ENCODE assay signal across 1 cellular context in the genomic region with DNA sequence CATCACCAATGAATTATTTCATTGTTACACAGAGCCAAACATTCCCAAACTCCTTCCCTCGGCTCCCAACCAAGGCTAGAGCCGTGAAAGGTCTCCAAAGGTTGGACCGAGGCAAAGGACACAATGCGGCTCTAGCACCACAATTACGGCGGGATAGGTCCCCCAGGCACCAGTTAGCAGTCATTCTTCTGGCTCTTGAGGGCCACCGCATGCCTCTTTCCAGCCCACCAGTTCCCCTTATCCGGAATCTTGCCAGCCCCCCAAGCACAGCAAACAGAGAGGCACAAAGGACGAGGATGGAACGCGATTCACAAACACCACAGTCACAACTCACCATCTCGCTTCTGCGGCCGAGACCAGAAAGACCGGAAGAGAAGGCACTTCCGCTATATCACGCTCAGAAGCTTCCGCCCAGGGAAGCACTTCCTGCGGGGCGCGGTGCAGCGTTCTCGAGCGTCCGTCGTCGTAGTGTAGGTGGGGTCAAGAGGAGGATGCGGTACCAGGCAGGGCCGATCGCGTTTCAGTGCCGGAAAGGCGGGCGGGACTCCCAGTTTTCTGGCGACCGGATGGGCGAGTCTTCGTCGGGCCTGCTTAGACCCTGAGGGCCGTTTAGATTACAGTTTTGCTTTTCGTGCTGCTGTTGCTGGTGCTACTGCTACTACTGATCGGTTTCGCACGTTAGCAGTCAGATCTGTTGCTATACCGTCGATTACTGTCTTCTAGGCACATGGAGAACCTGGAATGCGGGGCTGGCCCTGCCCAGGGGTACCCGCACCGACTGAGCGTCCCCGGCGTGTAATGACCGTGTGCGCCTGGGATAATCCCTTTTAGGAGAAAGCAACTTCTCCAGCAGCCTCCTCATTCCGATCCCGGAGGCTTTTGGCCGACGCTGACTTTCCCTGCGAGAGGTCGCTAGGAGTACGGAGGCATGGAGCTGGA.
TF ChIP-seq lines count a peak whose summit lies in the region.

A gene (minus strand): TSS at position 374 of the 939 bp plus-strand sequence. CDS start 37 bp downstream, at position 337.

TF ChIP-seq in K562, 482 proteins besides CTCF, POLR2A, EP300 and RAD21 (continued from another document):
- TF ChIP-seq, protein P1, sequence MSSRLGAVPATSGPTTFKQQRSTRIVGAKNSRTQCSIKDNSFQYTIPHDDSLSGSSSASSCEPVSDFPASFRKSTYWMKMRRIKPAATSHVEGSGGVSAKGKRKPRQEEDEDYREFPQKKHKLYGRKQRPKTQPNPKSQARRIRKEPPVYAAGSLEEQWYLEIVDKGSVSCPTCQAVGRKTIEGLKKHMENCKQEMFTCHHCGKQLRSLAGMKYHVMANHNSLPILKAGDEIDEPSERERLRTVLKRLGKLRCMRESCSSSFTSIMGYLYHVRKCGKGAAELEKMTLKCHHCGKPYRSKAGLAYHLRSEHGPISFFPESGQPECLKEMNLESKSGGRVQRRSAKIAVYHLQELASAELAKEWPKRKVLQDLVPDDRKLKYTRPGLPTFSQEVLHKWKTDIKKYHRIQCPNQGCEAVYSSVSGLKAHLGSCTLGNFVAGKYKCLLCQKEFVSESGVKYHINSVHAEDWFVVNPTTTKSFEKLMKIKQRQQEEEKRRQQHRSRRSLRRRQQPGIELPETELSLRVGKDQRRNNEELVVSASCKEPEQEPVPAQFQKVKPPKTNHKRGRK (tag; IDR thresholded peaks at IDR 0.05), result no peak
- TF ChIP-seq RNF2 (IDR thresholded peaks at IDR 0.05), result peak; percentile 95
- peak; percentile 60 for TF ChIP-seq LEF1 (IDR thresholded peaks at IDR 0.05)
- TF ChIP-seq MBD2 (IDR thresholded peaks at IDR 0.05; ENCODE audit: borderline replicate concordance, low read depth), result peak; percentile 84
- peak; percentile 84; the same call in 1 of the 2 replicates for TF ChIP-seq ZKSCAN1 (IDR thresholded peaks at IDR 0.05; ENCODE audit: low read depth, low read length)
- TF ChIP-seq KAT8 (IDR thresholded peaks at IDR 0.05; ENCODE audit: low read depth), result no peak
- TF ChIP-seq RBM22 (IDR thresholded peaks at IDR 0.05; ENCODE audit: low read depth, low read length, poor library complexity, severe bottlenecking), result peak; percentile 59
- TF ChIP-seq STAT5A (IDR thresholded peaks at IDR 0.05; ENCODE audit: borderline replicate concordance, low read length), result peak; percentile 56; the same call in 1 of the 2 replicates
- peak; percentile 20 to 100; a peak in 3 of 4 replicates for TF ChIP-seq TRIM24 (IDR thresholded peaks at IDR 0.05)
- peak; percentile 74; the same call in 1 of the 2 replicates for TF ChIP-seq FOXJ2 (tag; IDR thresholded peaks at IDR 0.05)
- TF ChIP-seq, protein P2, sequence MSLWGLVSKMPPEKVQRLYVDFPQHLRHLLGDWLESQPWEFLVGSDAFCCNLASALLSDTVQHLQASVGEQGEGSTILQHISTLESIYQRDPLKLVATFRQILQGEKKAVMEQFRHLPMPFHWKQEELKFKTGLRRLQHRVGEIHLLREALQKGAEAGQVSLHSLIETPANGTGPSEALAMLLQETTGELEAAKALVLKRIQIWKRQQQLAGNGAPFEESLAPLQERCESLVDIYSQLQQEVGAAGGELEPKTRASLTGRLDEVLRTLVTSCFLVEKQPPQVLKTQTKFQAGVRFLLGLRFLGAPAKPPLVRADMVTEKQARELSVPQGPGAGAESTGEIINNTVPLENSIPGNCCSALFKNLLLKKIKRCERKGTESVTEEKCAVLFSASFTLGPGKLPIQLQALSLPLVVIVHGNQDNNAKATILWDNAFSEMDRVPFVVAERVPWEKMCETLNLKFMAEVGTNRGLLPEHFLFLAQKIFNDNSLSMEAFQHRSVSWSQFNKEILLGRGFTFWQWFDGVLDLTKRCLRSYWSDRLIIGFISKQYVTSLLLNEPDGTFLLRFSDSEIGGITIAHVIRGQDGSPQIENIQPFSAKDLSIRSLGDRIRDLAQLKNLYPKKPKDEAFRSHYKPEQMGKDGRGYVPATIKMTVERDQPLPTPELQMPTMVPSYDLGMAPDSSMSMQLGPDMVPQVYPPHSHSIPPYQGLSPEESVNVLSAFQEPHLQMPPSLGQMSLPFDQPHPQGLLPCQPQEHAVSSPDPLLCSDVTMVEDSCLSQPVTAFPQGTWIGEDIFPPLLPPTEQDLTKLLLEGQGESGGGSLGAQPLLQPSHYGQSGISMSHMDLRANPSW (CRISPR knock-in tag; IDR thresholded peaks at IDR 0.05), result peak; percentile 93; the same call in 1 of the 2 replicates
- TF ChIP-seq ELF4 (CRISPR knock-in tag; IDR thresholded peaks at IDR 0.05), result peak; percentile 99
- TF ChIP-seq FOXP1 (CRISPR knock-in tag; IDR thresholded peaks at IDR 0.05), result peak; percentile 91
- TF ChIP-seq HCFC1 (IDR thresholded peaks at IDR 0.05; ENCODE audit: low read depth, low read length), result peak; percentile 93
- TF ChIP-seq, protein P3, sequence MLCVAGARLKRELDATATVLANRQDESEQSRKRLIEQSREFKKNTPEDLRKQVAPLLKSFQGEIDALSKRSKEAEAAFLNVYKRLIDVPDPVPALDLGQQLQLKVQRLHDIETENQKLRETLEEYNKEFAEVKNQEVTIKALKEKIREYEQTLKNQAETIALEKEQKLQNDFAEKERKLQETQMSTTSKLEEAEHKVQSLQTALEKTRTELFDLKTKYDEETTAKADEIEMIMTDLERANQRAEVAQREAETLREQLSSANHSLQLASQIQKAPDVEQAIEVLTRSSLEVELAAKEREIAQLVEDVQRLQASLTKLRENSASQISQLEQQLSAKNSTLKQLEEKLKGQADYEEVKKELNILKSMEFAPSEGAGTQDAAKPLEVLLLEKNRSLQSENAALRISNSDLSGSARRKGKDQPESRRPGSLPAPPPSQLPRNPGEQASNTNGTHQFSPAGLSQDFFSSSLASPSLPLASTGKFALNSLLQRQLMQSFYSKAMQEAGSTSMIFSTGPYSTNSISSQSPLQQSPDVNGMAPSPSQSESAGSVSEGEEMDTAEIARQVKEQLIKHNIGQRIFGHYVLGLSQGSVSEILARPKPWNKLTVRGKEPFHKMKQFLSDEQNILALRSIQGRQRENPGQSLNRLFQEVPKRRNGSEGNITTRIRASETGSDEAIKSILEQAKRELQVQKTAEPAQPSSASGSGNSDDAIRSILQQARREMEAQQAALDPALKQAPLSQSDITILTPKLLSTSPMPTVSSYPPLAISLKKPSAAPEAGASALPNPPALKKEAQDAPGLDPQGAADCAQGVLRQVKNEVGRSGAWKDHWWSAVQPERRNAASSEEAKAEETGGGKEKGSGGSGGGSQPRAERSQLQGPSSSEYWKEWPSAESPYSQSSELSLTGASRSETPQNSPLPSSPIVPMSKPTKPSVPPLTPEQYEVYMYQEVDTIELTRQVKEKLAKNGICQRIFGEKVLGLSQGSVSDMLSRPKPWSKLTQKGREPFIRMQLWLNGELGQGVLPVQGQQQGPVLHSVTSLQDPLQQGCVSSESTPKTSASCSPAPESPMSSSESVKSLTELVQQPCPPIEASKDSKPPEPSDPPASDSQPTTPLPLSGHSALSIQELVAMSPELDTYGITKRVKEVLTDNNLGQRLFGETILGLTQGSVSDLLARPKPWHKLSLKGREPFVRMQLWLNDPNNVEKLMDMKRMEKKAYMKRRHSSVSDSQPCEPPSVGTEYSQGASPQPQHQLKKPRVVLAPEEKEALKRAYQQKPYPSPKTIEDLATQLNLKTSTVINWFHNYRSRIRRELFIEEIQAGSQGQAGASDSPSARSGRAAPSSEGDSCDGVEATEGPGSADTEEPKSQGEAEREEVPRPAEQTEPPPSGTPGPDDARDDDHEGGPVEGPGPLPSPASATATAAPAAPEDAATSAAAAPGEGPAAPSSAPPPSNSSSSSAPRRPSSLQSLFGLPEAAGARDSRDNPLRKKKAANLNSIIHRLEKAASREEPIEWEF (CRISPR knock-in tag; IDR thresholded peaks at IDR 0.05), result 0 out of 2 replicates have a peak, but pooled peaks have one; percentile 58
- peak; percentile 49 to 92 for TF ChIP-seq ARNT (IDR thresholded peaks at IDR 0.05)
- TF ChIP-seq ETV6 (IDR thresholded peaks at IDR 0.05; ENCODE audit: borderline replicate concordance in 1 of 2, low read depth in 2 of 2, low read length in 1 of 2), result peak; percentile 81 to 88
- TF ChIP-seq ETV6 (CRISPR knock-in tag; IDR thresholded peaks at IDR 0.05; ENCODE audit: borderline replicate concordance), result peak; percentile 19; the same call in 1 of the 2 replicates
- TF ChIP-seq HMG20B (CRISPR knock-in tag; IDR thresholded peaks at IDR 0.05), result peak; percentile 69; the same call in 1 of the 2 replicates
- TF ChIP-seq NBN (IDR thresholded peaks at IDR 0.05; ENCODE audit: low read depth), result peak; percentile 97
- peak; percentile 98 for TF ChIP-seq DNMT1 (IDR thresholded peaks at IDR 0.05)
- peak; percentile 100 for TF ChIP-seq ZFX (CRISPR knock-in tag; IDR thresholded peaks at IDR 0.05)
- TF ChIP-seq SMAD1 (IDR thresholded peaks at IDR 0.05; ENCODE audit: low read depth, low read length, partially characterized antibody), result peak; percentile 96
- TF ChIP-seq TRIM28 (IDR thresholded peaks at IDR 0.05), result peak; percentile 84; the same call in 1 of the 2 replicates
- TF ChIP-seq ZBED1 (IDR thresholded peaks at IDR 0.05), result peak; percentile 93
- TF ChIP-seq ZNF436 (CRISPR knock-in tag; IDR thresholded peaks at IDR 0.05), result peak; percentile 22; the same call in 1 of the 2 replicates
- TF ChIP-seq, protein P4, sequence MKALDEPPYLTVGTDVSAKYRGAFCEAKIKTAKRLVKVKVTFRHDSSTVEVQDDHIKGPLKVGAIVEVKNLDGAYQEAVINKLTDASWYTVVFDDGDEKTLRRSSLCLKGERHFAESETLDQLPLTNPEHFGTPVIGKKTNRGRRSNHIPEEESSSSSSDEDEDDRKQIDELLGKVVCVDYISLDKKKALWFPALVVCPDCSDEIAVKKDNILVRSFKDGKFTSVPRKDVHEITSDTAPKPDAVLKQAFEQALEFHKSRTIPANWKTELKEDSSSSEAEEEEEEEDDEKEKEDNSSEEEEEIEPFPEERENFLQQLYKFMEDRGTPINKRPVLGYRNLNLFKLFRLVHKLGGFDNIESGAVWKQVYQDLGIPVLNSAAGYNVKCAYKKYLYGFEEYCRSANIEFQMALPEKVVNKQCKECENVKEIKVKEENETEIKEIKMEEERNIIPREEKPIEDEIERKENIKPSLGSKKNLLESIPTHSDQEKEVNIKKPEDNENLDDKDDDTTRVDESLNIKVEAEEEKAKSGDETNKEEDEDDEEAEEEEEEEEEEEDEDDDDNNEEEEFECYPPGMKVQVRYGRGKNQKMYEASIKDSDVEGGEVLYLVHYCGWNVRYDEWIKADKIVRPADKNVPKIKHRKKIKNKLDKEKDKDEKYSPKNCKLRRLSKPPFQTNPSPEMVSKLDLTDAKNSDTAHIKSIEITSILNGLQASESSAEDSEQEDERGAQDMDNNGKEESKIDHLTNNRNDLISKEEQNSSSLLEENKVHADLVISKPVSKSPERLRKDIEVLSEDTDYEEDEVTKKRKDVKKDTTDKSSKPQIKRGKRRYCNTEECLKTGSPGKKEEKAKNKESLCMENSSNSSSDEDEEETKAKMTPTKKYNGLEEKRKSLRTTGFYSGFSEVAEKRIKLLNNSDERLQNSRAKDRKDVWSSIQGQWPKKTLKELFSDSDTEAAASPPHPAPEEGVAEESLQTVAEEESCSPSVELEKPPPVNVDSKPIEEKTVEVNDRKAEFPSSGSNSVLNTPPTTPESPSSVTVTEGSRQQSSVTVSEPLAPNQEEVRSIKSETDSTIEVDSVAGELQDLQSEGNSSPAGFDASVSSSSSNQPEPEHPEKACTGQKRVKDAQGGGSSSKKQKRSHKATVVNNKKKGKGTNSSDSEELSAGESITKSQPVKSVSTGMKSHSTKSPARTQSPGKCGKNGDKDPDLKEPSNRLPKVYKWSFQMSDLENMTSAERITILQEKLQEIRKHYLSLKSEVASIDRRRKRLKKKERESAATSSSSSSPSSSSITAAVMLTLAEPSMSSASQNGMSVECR (CRISPR knock-in tag; IDR thresholded peaks at IDR 0.05), result peak; percentile 92
- peak; percentile 37; the same call in 1 of the 2 replicates for TF ChIP-seq BMI1 (IDR thresholded peaks at IDR 0.05; ENCODE audit: low read length)
